8 cellular contexts compared by ENCODE assay signal in the genomic region with DNA sequence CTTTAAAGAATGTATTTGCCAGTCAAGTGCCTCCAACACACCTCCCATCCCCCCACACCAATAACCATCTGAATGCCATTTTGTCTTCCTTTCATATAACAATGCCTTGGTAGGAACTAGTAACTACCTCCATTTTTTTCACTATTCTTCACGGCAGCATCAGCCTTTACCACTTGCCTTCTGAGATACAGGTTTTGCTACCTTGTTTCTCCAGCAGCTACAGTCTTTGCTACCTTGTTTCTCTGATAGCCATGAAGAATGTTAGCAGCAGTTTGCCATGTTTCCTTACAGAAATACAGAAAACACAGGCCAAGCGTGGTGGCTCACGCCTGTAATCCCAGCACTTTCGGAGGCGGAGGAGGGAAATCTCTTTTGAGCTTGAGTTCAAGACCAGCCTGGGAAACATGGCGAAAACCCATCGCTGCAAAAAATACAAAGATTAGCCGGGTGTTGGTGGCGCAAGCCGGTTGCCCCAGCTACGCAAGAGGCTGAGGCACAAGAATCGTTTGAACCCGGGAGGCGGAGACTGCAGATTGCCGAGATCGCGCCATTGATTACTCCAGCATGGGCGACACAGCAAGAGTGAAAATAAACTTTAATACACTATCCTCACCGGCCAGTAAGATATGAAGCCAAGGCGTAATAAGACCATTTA.
A peak's percentile ranks its signal among the peaks of the same experiment; 100 is the strongest.
DNase-seq lines count a peak whose midpoint lies in the region; ATAC-seq and TF ChIP-seq lines count a peak whose summit lies in the region.

No MANE protein-coding gene starts in this region.

- H3K27ac ChIP-seq in coronary artery (peak overlapping the region; percentile 76 to 90), uterus (peak overlapping the region; percentile 51 to 81)

- TF ChIP-seq POLR2A in uterus (IDR thresholded peaks at IDR 0.05), result no peak

- H3K4me1 ChIP-seq in mucosa of stomach (ENCODE audit: control insufficient read depth, insufficient read depth, low read length) (peaks cover 14% of the 10 kb centered on the region), uterus (no peaks in the 10 kb centered on the region)

- ATAC-seq in HG03342 (IDR thresholded peaks at IDR 0.05; ENCODE audit: unreplicated experiment) (peak; percentile 9), SK-N-SH treated with all-trans-retinoic acid at 6 μM for 48 hours (peak; percentile 9; the same call in 2 of the 3 replicates)

- H3K27me3 ChIP-seq in mucosa of stomach (ENCODE audit: control insufficient read depth, insufficient read depth, low read length) (no peaks in the 10 kb centered on the region), uterus (no peaks in the 10 kb centered on the region)

- intact Hi-C loops in uterus (cut with DNase I; ENCODE audit: low total_unique reads), result no loop called here

- no peaks in the 10 kb centered on the region for H3K9me3 ChIP-seq in mucosa of stomach (ENCODE audit: control insufficient read depth, low read length)
- no peaks in the 10 kb centered on the region for H3K9me3 ChIP-seq in uterus

- H3K36me3 ChIP-seq in mucosa of stomach (ENCODE audit: control insufficient read depth, insufficient read depth, low read length) (no peaks in the 10 kb centered on the region), uterus (no peaks in the 10 kb centered on the region)

- H3K4me3 ChIP-seq in coronary artery (peak overlapping the region; percentile 72), mucosa of stomach (ENCODE audit: low read length) (peak overlapping the region; percentile 52), uterus (peak overlapping the region; percentile 36 to 47)

- peak; percentile 33 for DNase-seq in activated naive CD4-positive, alpha-beta T cell treated with Interleukin-2 at 50 U/mL for 16 hours
- DNase-seq in activated naive CD4-positive, alpha-beta T cell (lab: John Stamatoyannopoulos, UW), result no peak
- DNase-seq in coronary artery (ENCODE audit: low spot score), result no peak
- peak in 1 of 2 donors; percentile 43 for DNase-seq in uterus
- no peak for DNase-seq in epidermal melanocyte (ENCODE audit: insufficient read length, low spot score)

- H3K9ac ChIP-seq in mucosa of stomach (ENCODE audit: low read length), result peak overlapping the region; percentile 67

- no peak for TF ChIP-seq CTCF in coronary artery (IDR thresholded peaks at IDR 0.05)
- TF ChIP-seq CTCF in uterus (IDR thresholded peaks at IDR 0.05), result no peak

TF ChIP-seq in SK-N-SH treated with all-trans-retinoic acid at 6 μM for 48 hours, 23 proteins besides CTCF, POLR2A, EP300 and RAD21:
- TF ChIP-seq BACH2 (CRISPR knock-in tag; IDR thresholded peaks at IDR 0.05; ENCODE audit: borderline replicate concordance) (no peak), ZFP3 (CRISPR knock-in tag; IDR thresholded peaks at IDR 0.05) (0 out of 2 replicates have a peak, but pooled peaks have one; percentile 32)
- TF ChIP-seq, protein P1, sequence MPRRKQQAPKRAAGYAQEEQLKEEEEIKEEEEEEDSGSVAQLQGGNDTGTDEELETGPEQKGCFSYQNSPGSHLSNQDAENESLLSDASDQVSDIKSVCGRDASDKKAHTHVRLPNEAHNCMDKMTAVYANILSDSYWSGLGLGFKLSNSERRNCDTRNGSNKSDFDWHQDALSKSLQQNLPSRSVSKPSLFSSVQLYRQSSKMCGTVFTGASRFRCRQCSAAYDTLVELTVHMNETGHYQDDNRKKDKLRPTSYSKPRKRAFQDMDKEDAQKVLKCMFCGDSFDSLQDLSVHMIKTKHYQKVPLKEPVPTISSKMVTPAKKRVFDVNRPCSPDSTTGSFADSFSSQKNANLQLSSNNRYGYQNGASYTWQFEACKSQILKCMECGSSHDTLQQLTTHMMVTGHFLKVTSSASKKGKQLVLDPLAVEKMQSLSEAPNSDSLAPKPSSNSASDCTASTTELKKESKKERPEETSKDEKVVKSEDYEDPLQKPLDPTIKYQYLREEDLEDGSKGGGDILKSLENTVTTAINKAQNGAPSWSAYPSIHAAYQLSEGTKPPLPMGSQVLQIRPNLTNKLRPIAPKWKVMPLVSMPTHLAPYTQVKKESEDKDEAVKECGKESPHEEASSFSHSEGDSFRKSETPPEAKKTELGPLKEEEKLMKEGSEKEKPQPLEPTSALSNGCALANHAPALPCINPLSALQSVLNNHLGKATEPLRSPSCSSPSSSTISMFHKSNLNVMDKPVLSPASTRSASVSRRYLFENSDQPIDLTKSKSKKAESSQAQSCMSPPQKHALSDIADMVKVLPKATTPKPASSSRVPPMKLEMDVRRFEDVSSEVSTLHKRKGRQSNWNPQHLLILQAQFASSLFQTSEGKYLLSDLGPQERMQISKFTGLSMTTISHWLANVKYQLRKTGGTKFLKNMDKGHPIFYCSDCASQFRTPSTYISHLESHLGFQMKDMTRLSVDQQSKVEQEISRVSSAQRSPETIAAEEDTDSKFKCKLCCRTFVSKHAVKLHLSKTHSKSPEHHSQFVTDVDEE (CRISPR knock-in tag; IDR thresholded peaks at IDR 0.05), result peak; percentile 11; the same call in 1 of the 2 replicates
TF ChIP-seq in SK-N-SH treated with all-trans-retinoic acid at 6 μM for 48 hours: peak in this region for 2.
